11 cellular contexts compared by ENCODE assay signal in the genomic region with DNA sequence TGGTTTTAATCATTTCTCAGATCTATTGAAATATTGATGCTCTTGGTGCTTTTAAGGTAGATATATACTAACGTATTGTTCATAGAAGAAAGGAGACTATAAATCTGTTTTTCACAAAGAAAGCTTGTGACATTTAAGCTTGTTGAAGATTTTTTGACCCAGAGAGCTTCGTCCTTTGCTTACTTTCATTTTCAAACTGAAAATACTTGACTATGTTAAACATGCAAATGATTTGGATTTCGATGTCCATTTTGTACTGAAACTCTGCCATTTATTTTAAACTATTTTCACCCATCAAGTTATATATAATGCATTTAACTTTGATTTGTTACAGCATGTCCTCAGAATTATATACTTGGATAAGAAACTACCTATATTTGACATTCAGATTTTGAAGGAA.
DNase-seq lines count a peak whose midpoint lies in the region; ATAC-seq, FAIRE-seq and TF ChIP-seq lines count a peak whose summit lies in the region.
"Had no signal": no experiment of that assay in that cellular context is flagged by ENCODE, and none has a peak within 500 bp of the region (broad histone marks: within the 10 kb centered on the region; RNA-seq: fewer than 3 reads in every experiment).

No MANE protein-coding gene starts in this region.

- H2AFZ ChIP-seq in ACC112 (ENCODE audit: low read length, unreplicated experiment), result peak overlapping the region; percentile 98
- peak overlapping the region; percentile 80 for H2AFZ ChIP-seq in KMS-11 (ENCODE audit: low read depth)

- TF ChIP-seq CTCF in KMS-11 (conservative IDR thresholded peaks at IDR 0.05; ENCODE audit: low read depth, low read length), result no peak
- TF ChIP-seq CTCF in breast epithelium (IDR thresholded peaks at IDR 0.05), result no peak

- H3K27ac ChIP-seq in ACC112 (ENCODE audit: low read depth, low read length) (peak overlapping the region; percentile 19), KMS-11 (0 out of 2 replicates have a peak overlapping the region, but pooled peaks have one; percentile 16), breast epithelium (no peak overlapping the region)

- H3K79me2 ChIP-seq in ACC112 (ENCODE audit: control insufficient read depth, insufficient read depth, low read length, unreplicated experiment) (no peaks in the 10 kb centered on the region), KMS-11 (ENCODE audit: insufficient read depth, low read depth) (no peaks in the 10 kb centered on the region)

- no peaks in the 10 kb centered on the region for H3K27me3 ChIP-seq in ACC112 (ENCODE audit: insufficient read depth, low read length)
- no peaks in the 10 kb centered on the region for H3K27me3 ChIP-seq in KMS-11 (ENCODE audit: insufficient read depth, low read depth)
- H3K27me3 ChIP-seq in breast epithelium, result no peaks in the 10 kb centered on the region

- no peak for FAIRE-seq in GM19239 (lab: Jason Lieb, UNC)
- FAIRE-seq: HTR-8/SVneo had no signal

- TF ChIP-seq POLR2A in breast epithelium (IDR thresholded peaks at IDR 0.05), result no peak

- H4K20me1 ChIP-seq in KMS-11 (ENCODE audit: insufficient read depth), result no peaks in the 10 kb centered on the region

- ATAC-seq in GM18867 (IDR thresholded peaks at IDR 0.05; ENCODE audit: unreplicated experiment), result peak; percentile 72
- no peak for ATAC-seq in HG02884 (IDR thresholded peaks at IDR 0.05; ENCODE audit: unreplicated experiment)

- intact Hi-C loops in breast epithelium (cut with DNase I; ENCODE audit: low total_unique reads), result no loop called here

- peaks cover 25% of the 10 kb centered on the region for H3K4me1 ChIP-seq in ACC112 (ENCODE audit: control insufficient read depth, insufficient read depth, low read length, unreplicated experiment)
- peaks cover 16% of the 10 kb centered on the region for H3K4me1 ChIP-seq in KMS-11 (ENCODE audit: low read depth, poor library complexity, severe bottlenecking)
- H3K4me1 ChIP-seq in breast epithelium, result no peaks in the 10 kb centered on the region

- peak overlapping the region; percentile 36 for H3K9ac ChIP-seq in KMS-11

- no peaks in the 10 kb centered on the region for H3K9me3 ChIP-seq in breast epithelium

- peak overlapping the region; percentile 66 for H3K4me2 ChIP-seq in KMS-11

- H3K4me3 ChIP-seq in ACC112 (ENCODE audit: low read depth, low read length) (peak overlapping the region; percentile 64), KMS-11 (IDR thresholded peaks at IDR 0.05; ENCODE audit: insufficient read depth, low read depth, low read length) (no peak overlapping the region), breast epithelium (peak overlapping the region in 2 of 3 donors; percentile 20 to 44)

- DNase-seq in breast epithelium (ENCODE audit: low spot score in 2 of 2), result no peak
- no peak for DNase-seq in iPS-NIHi7 (ENCODE audit: extremely low spot score)
- no peak for DNase-seq in GM19239 (ENCODE audit: insufficient read length, low spot score)
- no peak for DNase-seq in NCI-H2107 treated with DMSO at 0.1 percent for 48 hours (lab: John Stamatoyannopoulos, UW; ENCODE audit: unreplicated experiment)
- DNase-seq: activated CD8-positive, alpha-beta memory T cell treated with anti-CD3 and anti-CD28 coated beads, Interleukin-2, amount 50 U/mL, for 48 hours; cerebellar nuclear complex had no signal

- no peaks in the 10 kb centered on the region for H3K36me3 ChIP-seq in ACC112 (ENCODE audit: insufficient read depth, low read length)
- H3K36me3 ChIP-seq in KMS-11 (ENCODE audit: insufficient read depth), result no peaks in the 10 kb centered on the region
- no peaks in the 10 kb centered on the region for H3K36me3 ChIP-seq in breast epithelium

Comparison
In these comparisons a context has a peak if more than half of its experiments do, and no peak if none do; other contexts are left out.
1. H3K27ac ChIP-seq: peak in ACC112 (single experiment) and KMS-11 (single experiment); none in breast epithelium (0 of 2).